Comparison of ENCODE assay signal across 3 cellular contexts in the genomic region with DNA sequence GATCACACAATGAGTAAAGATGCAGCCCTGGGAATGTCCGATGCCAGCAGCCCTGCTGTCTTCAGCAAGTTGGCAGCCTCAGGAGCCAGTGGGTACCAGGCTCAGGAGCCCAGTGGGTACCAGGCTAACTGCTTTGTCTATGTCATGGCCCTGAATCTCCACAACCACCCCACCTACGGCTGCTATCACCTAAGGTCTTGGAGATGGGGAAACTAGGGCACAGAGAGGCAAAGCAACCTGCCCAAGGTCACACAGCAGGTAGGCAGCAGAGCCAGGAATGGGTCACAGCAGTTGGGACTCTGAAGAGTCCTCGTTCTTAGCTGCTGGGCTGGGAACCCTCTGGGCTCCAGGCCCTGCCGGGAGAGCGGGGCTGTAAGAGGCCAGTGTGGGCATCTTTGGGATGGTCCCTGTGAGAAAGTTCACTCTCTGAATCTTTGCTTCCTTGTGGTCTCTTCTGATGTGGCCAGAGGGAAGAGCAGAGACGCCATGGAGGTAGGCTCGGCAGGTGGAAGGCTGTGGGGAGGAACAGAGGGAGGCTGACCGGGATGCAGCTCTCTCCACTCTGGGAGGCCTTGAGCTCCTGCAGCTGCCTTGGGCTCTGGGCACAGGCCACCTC. TPM values are rescaled to one million over a fixed set of nuclear protein-coding genes. Genes with fewer than 3 reads are reported as not detected.
"Had no signal": no experiment of that assay in that cellular context is flagged by ENCODE, and none has a peak within 500 bp of the region (broad histone marks: within the 10 kb centered on the region; RNA-seq: fewer than 3 reads in every experiment).

No MANE protein-coding gene starts in this region.

RNA-seq across cellular contexts. Expression of a gene that starts 34.1 kb away (rescaled TPM):
- total RNA-seq: lung microvascular endothelial cell; natural killer cell treated with Interleukin-12 subunit alpha and Interleukin-12 subunit beta and Interleukin-15 and Interleukin-18, amount 100 ng/mL, for 72 hours had no signal
- polyA plus RNA-seq: naive thymus-derived CD4-positive, alpha-beta T cell had no signal
